8 cellular contexts compared by ENCODE assay signal in genomic region chr19:35013047-35013819, GRCh38.
DNase-seq lines count a peak whose midpoint lies in the region; TF ChIP-seq lines count a peak whose summit lies in the region.

No MANE protein-coding gene starts in this region.

- TF ChIP-seq CTCF in epithelial cell of esophagus (IDR thresholded peaks at IDR 0.05; ENCODE audit: insufficient read depth, low read depth, low read length, missing control alignments) (peak; percentile 83), nephron (IDR thresholded peaks at IDR 0.05; ENCODE audit: unreplicated experiment in 3 of 3) (peak; percentile 89 to 98 (median 91))

- no peak overlapping the region for H3K4me3 Mint-ChIP-seq in nephron
- peak overlapping the region; percentile 48 for H3K4me3 Mint-ChIP-seq in stimulated activated naive CD8-positive, alpha-beta T cell treated with anti-CD3 and anti-CD28 coated beads, Interleukin-15, Interleukin-2, amounts not matched to agents 100 ng/mL and 50 ng/mL, for 24 hours

- H3K4me3 ChIP-seq in epithelial cell of esophagus (ENCODE audit: low read length), result no peak overlapping the region

- H3K36me3 Mint-ChIP-seq in nephron (ENCODE audit: low read depth), result peaks cover 64% of the 10 kb centered on the region
- H3K36me3 Mint-ChIP-seq in stimulated activated naive CD8-positive, alpha-beta T cell treated with anti-CD3 and anti-CD28 coated beads, Interleukin-15, Interleukin-2, amounts not matched to agents 100 ng/mL and 50 ng/mL, for 24 hours (ENCODE audit: low read depth), result peaks cover 72% of the 10 kb centered on the region

- H3K27ac Mint-ChIP-seq in nephron, result peak overlapping the region in 1 of 3 experiments; percentile 79
- peak overlapping the region; percentile 34 for H3K27ac Mint-ChIP-seq in stimulated activated naive CD8-positive, alpha-beta T cell treated with anti-CD3 and anti-CD28 coated beads, Interleukin-15, Interleukin-2, amounts not matched to agents 100 ng/mL and 50 ng/mL, for 24 hours

- peaks cover 3% of the 10 kb centered on the region for H3K27me3 Mint-ChIP-seq in nephron (ENCODE audit: low read depth)
- H3K27me3 Mint-ChIP-seq in stimulated activated naive CD8-positive, alpha-beta T cell treated with anti-CD3 and anti-CD28 coated beads, Interleukin-15, Interleukin-2, amounts not matched to agents 100 ng/mL and 50 ng/mL, for 24 hours, result no peaks in the 10 kb centered on the region

- H3K9me3 Mint-ChIP-seq in nephron, result no peaks in the 10 kb centered on the region
- no peaks in the 10 kb centered on the region for H3K9me3 Mint-ChIP-seq in stimulated activated naive CD8-positive, alpha-beta T cell treated with anti-CD3 and anti-CD28 coated beads, Interleukin-15, Interleukin-2, amounts not matched to agents 100 ng/mL and 50 ng/mL, for 24 hours

- DNase-seq in NCI-H1105 (lab: John Stamatoyannopoulos, UW) (peak; percentile 14), NCI-H1105 treated with DMSO at 0.1 percent for 48 hours (lab: John Stamatoyannopoulos, UW) (no peak), NCI-H526 treated with DMSO at 0.1 percent for 48 hours (lab: John Stamatoyannopoulos, UW) (peak; percentile 17), epithelial cell of esophagus (ENCODE audit: low read depth) (peak; percentile 41), NCI-H774 (lab: John Stamatoyannopoulos, UW) (no peak)
- DNase-seq in activated CD8-positive, alpha-beta memory T cell treated with anti-CD3 and anti-CD28 coated beads, Interleukin-2, amount 50 U/mL, for 48 hours, result peak; percentile 94

- H3K4me1 Mint-ChIP-seq in nephron, result peaks cover 4% of the 10 kb centered on the region
- peaks cover 57% of the 10 kb centered on the region for H3K4me1 Mint-ChIP-seq in stimulated activated naive CD8-positive, alpha-beta T cell treated with anti-CD3 and anti-CD28 coated beads, Interleukin-15, Interleukin-2, amounts not matched to agents 100 ng/mL and 50 ng/mL, for 24 hours (ENCODE audit: low read depth)

Comparison
In these comparisons a context has a peak if more than half of its experiments do, and no peak if none do; other contexts are left out.
1. DNase-seq: peak in NCI-H1105 (single experiment), NCI-H526 treated with DMSO at 0.1 percent for 48 hours (single experiment), activated CD8-positive, alpha-beta memory T cell treated with anti-CD3 and anti-CD28 coated beads, Interleukin-2, amount 50 U/mL, for 48 hours (single experiment) and epithelial cell of esophagus (single experiment); none in NCI-H1105 treated with DMSO at 0.1 percent for 48 hours (single experiment) and NCI-H774 (single experiment).